8 cellular contexts compared by ENCODE assay signal in the genomic region with DNA sequence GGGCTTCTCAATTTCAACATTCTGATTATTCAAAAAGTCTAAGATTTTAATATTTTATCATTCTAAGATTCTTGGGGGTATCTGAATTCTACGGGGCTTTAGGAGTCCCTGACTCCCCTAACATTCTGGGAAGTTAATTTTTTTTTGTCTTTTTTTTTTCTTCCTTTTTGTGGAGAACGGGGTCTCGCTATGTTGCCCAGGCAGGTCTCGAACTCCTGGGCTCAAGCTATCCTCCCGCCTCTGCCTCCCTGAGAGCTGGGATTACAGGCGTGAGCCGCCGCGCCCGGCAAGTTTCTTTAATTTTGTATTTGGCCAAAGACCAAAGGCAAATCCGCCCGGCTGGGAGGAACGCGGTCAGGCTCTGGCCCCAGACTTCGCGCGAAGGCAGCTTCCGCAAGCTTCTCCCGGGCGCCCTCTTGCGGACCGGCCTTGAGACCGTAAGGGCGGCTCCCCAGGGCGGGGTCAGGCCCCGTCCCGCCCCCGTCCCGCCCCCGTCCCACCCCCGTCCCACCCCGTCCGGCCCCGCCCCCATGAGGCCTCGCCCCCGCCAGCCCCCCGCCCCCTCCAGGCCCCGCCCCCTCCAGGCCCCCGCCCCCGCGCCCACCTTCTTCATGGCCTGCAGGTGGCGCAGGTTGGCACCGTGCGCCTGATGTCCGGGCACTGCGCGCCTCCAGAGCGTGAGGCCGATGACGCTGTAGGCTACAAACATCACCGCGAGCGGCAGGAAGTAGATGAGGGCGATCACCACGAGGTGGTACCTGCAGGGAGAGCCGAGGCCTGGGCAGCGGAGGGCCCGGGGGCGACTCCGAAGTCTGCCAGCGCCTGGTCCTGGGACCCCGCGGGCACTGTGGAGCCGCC. TPM values are rescaled to one million over a fixed set of nuclear protein-coding genes. Genes with fewer than 3 reads are reported as not detected.
DNase-seq lines count a peak whose midpoint lies in the region; ATAC-seq, FAIRE-seq and TF ChIP-seq lines count a peak whose summit lies in the region.

No MANE protein-coding gene starts in this region.

- ATAC-seq in HG02763 (IDR thresholded peaks at IDR 0.05; ENCODE audit: unreplicated experiment) (peak; percentile 86), heart right ventricle (peak; percentile 83 to 92 (median 90)), psoas muscle (peak; percentile 84 to 89 (median 88))

- DNase-seq in GM12892 (ENCODE audit: insufficient read length) (peak; percentile 92), NCI-H1417 (lab: John Stamatoyannopoulos, UW) (peak; percentile 80 to 93 (median 82)), SW 1271 (lab: John Stamatoyannopoulos, UW) (peak; percentile 58 to 80), adipocyte (ENCODE audit: low read depth) (peak; percentile 98), heart right ventricle (peak; percentile 96), psoas muscle (peak; percentile 94 to 98), urothelium cell line (ENCODE audit: low spot score) (peak; percentile 99)

- H3K9ac ChIP-seq in adipocyte (ENCODE audit: low read length): peak overlapping the region; percentile 60

- intact Hi-C loops in heart right ventricle (cut with DNase I): loop anchor here in 4 of 10 donors (5.0 to 10.0 kb wide), 4 partner anchors 91 to 421 kb away; a partner anchor contains a TSS
- intact Hi-C loops in psoas muscle (cut with DNase I): loop anchor here in 1 of 2 donors (5.0 kb wide), 1 partner anchor 171 kb away; no protein-coding TSS in a partner anchor

- H3K4me3 ChIP-seq in adipocyte (ENCODE audit: low read length): peak overlapping the region; percentile 75
- peak overlapping the region in 9 of 10 donors; percentile 31 to 61 (median 48) for H3K4me3 ChIP-seq in heart right ventricle
- peak overlapping the region; percentile 58 for H3K4me3 ChIP-seq in psoas muscle

- TF ChIP-seq CTCF in heart right ventricle (IDR thresholded peaks at IDR 0.05) (peak; percentile 74 to 98 (median 89)), psoas muscle (IDR thresholded peaks at IDR 0.05) (peak; percentile 84)

- peaks cover 49% of the 10 kb centered on the region for H3K4me1 ChIP-seq in adipocyte (ENCODE audit: control insufficient read depth, insufficient read depth, low read length)
- peaks cover 20 to 63% (median 57%) of the 10 kb centered on the region in 9 donors for H3K4me1 ChIP-seq in heart right ventricle
- peaks cover 21% of the 10 kb centered on the region for H3K4me1 ChIP-seq in psoas muscle

- H3K9me3 ChIP-seq in adipocyte (ENCODE audit: control insufficient read depth, low read length) (no peaks in the 10 kb centered on the region), heart right ventricle (no peaks in the 10 kb centered on the region), psoas muscle (no peaks in the 10 kb centered on the region)

- TF ChIP-seq POLR2A in GM12892 (IDR thresholded peaks at IDR 0.05; ENCODE audit: low read depth, low read length): no peak

- H3K36me3 ChIP-seq in adipocyte (ENCODE audit: control insufficient read depth, insufficient read depth, low read length, severe bottlenecking) (no peaks in the 10 kb centered on the region), heart right ventricle (peaks cover 0 to 20% (median 0%) of the 10 kb centered on the region in 9 donors), psoas muscle (ENCODE audit: insufficient read depth in 1 of 2, low read depth in 1 of 2) (peaks cover 0 to 20% of the 10 kb centered on the region in 2 donors)

- H3K27me3 ChIP-seq in adipocyte (replicated peaks; ENCODE audit: control insufficient read depth, insufficient read depth, low read length) (no peaks in the 10 kb centered on the region), heart right ventricle (no peaks in the 10 kb centered on the region), psoas muscle (ENCODE audit: insufficient read depth in 3 of 3, low read length in 2 of 3) (no peaks in the 10 kb centered on the region)

- 3 to 4% methylated on average over 45 to 63 of the region's 64 CpGs for WGBS in heart right ventricle, 2 donors
- WGBS in psoas muscle, 3 donors: 2 to 4% (median 3%) methylated on average over 45 to 59 of the region's 64 CpGs

- H3K27ac ChIP-seq in heart right ventricle (peak overlapping the region; percentile 79 to 94 (median 85)), psoas muscle (peak overlapping the region; percentile 92)

- FAIRE-seq in GM12892 (lab: Jason Lieb, UNC) (peak; percentile 89), urothelium cell line (lab: Jason Lieb, UNC) (peak; percentile 92)

RNA-seq across cellular contexts. Expression of a gene that starts 8.2 kb away (rescaled TPM):
- polyA plus RNA-seq in GM12892 (2012; ENCODE audit: missing spikeins): 0.45 TPM
- total RNA-seq in heart right ventricle (under 1 TPM in 8 of 10 donors, not detected in 2; 0.15 to 0.93 (median 0.25) TPM), psoas muscle (under 1 TPM; 0.21 to 0.46 (median 0.23) TPM)
- polyA plus RNA-seq in heart right ventricle (under 1 TPM in 1 of 2 donors, not detected in 1; 0.13 TPM), psoas muscle (under 1 TPM; 0.25 to 0.61 (median 0.31) TPM)

RNA-seq across cellular contexts. Expression of a gene that starts 42.7 kb away (rescaled TPM):
- polyA plus RNA-seq in GM12892 (2012; ENCODE audit: missing spikeins): 2.2 TPM
- total RNA-seq in heart right ventricle (10 to 100 TPM in 5 of 10 donors, 1 to 10 TPM in 5; 5.0 to 16.5 (median 9.4) TPM), psoas muscle (10 to 100 TPM in 1 of 4 donors, 1 to 10 TPM in 3; 6.3 to 35.0 (median 8.6) TPM)
- polyA plus RNA-seq in heart right ventricle (10 to 100 TPM; 15.4 to 18.2 TPM), psoas muscle (10 to 100 TPM; 10.7 to 11.7 (median 11.6) TPM)

Comparison
In these comparisons a context has a peak if more than half of its experiments do, and no peak if none do; other contexts are left out.
1. Peak in every context shown above with its lines: DNase-seq, ATAC-seq, H3K4me3 ChIP-seq and H3K27ac ChIP-seq.